In genomic region chr18:11830585-11830984, GRCh38 we compare ENCODE assay signal across 24 cellular contexts.
"Had no signal": no experiment of that assay in that cellular context is flagged by ENCODE, and none has a peak within 500 bp of the region (broad histone marks: within the 10 kb centered on the region; RNA-seq: fewer than 3 reads in every experiment).

No MANE protein-coding gene starts in this region.

- H3K79me2 ChIP-seq: hepatocyte had no signal

- FAIRE-seq: endothelial cell of umbilical vein, frontal cortex, kidney had no signal

- H3K27me3 ChIP-seq: dorsolateral prefrontal cortex, esophagus muscularis mucosa, foreskin keratinocyte, gastroesophageal sphincter, heart left ventricle, hepatocyte, left lung had no signal

- ATAC-seq: foreskin keratinocyte; gastroesophageal sphincter; heart left ventricle; left cardiac atrium; left lung; left ventricle myocardium superior; lower lobe of right lung; mucosa of descending colon; naive thymus-derived CD8-positive, alpha-beta T cell had no signal

- H3K4me2 ChIP-seq: hepatocyte had no signal

- H3K36me3 ChIP-seq: esophagus muscularis mucosa, gastroesophageal sphincter, heart left ventricle, left lung, lower lobe of right lung had no signal

- DNase-seq: dermis blood vessel endothelial cell; dorsolateral prefrontal cortex; effector CD4-positive, alpha-beta T cell; effector memory CD4-positive, alpha-beta T cell; foreskin keratinocyte; heart left ventricle; hypothalamus; immature natural killer cell; islet precursor cell; kidney; left cardiac atrium; left lung; left ventricle myocardium superior; lower lobe of right lung; mesenchymal stem cell; mucosa of descending colon; naive B cell; naive thymus-derived CD8-positive, alpha-beta T cell had no signal

- H2AFZ ChIP-seq: hepatocyte had no signal

- H3K9me3 ChIP-seq: esophagus muscularis mucosa, gastroesophageal sphincter, heart left ventricle, left lung, lower lobe of right lung, mucosa of descending colon had no signal

- H3K4me1 ChIP-seq: esophagus muscularis mucosa, foreskin keratinocyte, gastroesophageal sphincter, heart left ventricle, left lung, lower lobe of right lung had no signal

- H3K4me3 ChIP-seq: coronary artery, dorsolateral prefrontal cortex, esophagus muscularis mucosa, gastroesophageal sphincter, heart left ventricle, hepatocyte, left lung, lower lobe of right lung, mucosa of descending colon had no signal

- H3K27ac ChIP-seq: coronary artery, esophagus muscularis mucosa, foreskin keratinocyte, gastroesophageal sphincter, heart left ventricle, hepatocyte, left lung, lower lobe of right lung had no signal
